In the genomic region with DNA sequence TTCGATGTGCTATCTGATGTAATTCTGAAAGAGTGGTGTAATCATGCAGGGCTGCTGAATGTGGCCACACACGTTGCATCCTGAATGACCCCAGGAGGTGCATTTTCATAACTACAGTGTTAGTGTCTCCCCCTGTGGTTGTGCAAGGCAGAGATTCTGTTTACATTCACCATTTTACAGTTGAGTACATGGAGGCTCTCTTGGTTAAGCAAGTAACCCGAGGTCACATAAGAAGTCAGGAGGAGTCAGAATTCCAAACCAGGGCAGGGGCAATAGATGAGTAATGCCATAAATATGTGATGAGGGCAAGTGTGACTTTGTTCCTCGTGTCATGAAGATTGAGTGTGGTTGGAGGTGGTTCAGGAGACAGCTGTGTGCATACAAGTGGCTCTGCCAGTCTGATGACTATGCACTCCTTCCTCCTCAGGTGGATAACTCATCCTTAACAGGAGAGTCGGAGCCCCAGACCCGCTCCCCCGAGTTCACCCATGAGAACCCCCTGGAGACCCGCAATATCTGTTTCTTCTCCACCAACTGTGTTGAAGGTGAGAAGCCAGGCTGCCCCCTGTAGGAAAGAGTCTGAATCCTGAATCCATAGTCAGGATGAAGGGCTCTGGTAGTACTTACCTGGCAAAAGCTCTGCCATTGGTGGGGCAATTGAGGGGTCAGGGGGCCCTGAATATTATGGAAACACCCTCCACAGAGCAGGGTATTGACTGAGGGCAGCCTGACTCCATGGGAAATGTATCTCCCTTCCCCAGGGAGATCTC, we compare ENCODE assay signal across 1 cellular context.
TF ChIP-seq lines count a peak whose summit lies in the region.

No MANE protein-coding gene starts in this region.

TF ChIP-seq in K562, 482 proteins besides CTCF, POLR2A, EP300 and RAD21:
- TF ChIP-seq, protein P1, sequence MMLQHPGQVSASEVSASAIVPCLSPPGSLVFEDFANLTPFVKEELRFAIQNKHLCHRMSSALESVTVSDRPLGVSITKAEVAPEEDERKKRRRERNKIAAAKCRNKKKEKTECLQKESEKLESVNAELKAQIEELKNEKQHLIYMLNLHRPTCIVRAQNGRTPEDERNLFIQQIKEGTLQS (IDR thresholded peaks at IDR 0.05) = peak; percentile 27; the same call in 1 of the 2 replicates
- TF ChIP-seq, protein P1 (CRISPR knock-in tag; conservative IDR thresholded peaks at IDR 0.05) = no peak
- TF ChIP-seq FOSL1 (tag; conservative IDR thresholded peaks at IDR 0.05) (peak; percentile 31; the same call in 1 of the 2 replicates), PHTF2 (CRISPR knock-in tag; IDR thresholded peaks at IDR 0.05) (no peak), NR2C2 (CRISPR knock-in tag; IDR thresholded peaks at IDR 0.05) (no peak), NR2C2 (tag; IDR thresholded peaks at IDR 0.05) (peak; percentile 56; the same call in 1 of the 2 replicates), TRIM24 (IDR thresholded peaks at IDR 0.05) (peak; percentile 10 to 16; a peak in 2 of 4 replicates), ZNF695 (CRISPR knock-in tag; IDR thresholded peaks at IDR 0.05) (no peak), MGA (IDR thresholded peaks at IDR 0.05) (peak; percentile 26; the same call in 1 of the 2 replicates)
- TF ChIP-seq, protein P2, sequence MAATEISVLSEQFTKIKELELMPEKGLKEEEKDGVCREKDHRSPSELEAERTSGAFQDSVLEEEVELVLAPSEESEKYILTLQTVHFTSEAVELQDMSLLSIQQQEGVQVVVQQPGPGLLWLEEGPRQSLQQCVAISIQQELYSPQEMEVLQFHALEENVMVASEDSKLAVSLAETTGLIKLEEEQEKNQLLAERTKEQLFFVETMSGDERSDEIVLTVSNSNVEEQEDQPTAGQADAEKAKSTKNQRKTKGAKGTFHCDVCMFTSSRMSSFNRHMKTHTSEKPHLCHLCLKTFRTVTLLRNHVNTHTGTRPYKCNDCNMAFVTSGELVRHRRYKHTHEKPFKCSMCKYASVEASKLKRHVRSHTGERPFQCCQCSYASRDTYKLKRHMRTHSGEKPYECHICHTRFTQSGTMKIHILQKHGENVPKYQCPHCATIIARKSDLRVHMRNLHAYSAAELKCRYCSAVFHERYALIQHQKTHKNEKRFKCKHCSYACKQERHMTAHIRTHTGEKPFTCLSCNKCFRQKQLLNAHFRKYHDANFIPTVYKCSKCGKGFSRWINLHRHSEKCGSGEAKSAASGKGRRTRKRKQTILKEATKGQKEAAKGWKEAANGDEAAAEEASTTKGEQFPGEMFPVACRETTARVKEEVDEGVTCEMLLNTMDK (IDR thresholded peaks at IDR 0.05; ENCODE audit: borderline replicate concordance, insufficient read depth, low read depth, low read length, poor library complexity, severe bottlenecking) = peak; percentile 74
TF ChIP-seq in K562: peak in this region for 6.
